In genomic region chr5:158590936-158591863, GRCh38 we compare ENCODE assay signal across 9 cellular contexts.
DNase-seq lines count a peak whose midpoint lies in the region; ATAC-seq and TF ChIP-seq lines count a peak whose summit lies in the region.
"Had no signal": no experiment of that assay in that cellular context is flagged by ENCODE, and none has a peak within 500 bp of the region (broad histone marks: within the 10 kb centered on the region; RNA-seq: fewer than 3 reads in every experiment).

No MANE protein-coding gene starts in this region.

- H3K4me3 ChIP-seq in MG63: no peak overlapping the region
- no peak overlapping the region for H3K4me3 ChIP-seq in astrocyte of the spinal cord (ENCODE audit: low read depth, low read length)

- DNase-seq in AG20443 (ENCODE audit: low spot score) (peak; percentile 25), MG63 (peak; percentile 50), astrocyte of the spinal cord (ENCODE audit: low read depth, low spot score) (peak; percentile 34), kidney glomerular epithelial cell (lab: John Stamatoyannopoulos, UW) (peak; percentile 34), posterior cingulate gyrus (no peak), DMS53 (lab: John Stamatoyannopoulos, UW) (no peak)
- DNase-seq: NCI-H1694 had no signal

- no peak for ATAC-seq in GM18909 (IDR thresholded peaks at IDR 0.05; ENCODE audit: poor library complexity, unreplicated experiment)
- no peak for ATAC-seq in GM18511 (IDR thresholded peaks at IDR 0.05; ENCODE audit: unreplicated experiment)

- no peak for TF ChIP-seq CTCF in astrocyte of the spinal cord (IDR thresholded peaks at IDR 0.05; ENCODE audit: low read depth, low read length)

- no peaks in the 10 kb centered on the region for H3K9me3 ChIP-seq in MG63

- H3K36me3 ChIP-seq in MG63: no peaks in the 10 kb centered on the region

- H3K27me3 ChIP-seq in MG63: no peaks in the 10 kb centered on the region

- intact Hi-C loops in posterior cingulate gyrus (cut with DNase I): no loop called here

- in situ Hi-C loops in astrocyte of the spinal cord (cut with HindIII; ENCODE audit: low sequenced_read_pairs): no loop called here

Comparison
In these comparisons a context has a peak if more than half of its experiments do, and no peak if none do; other contexts are left out.
1. DNase-seq: peak in AG20443 (single experiment), MG63 (single experiment), astrocyte of the spinal cord (single experiment) and kidney glomerular epithelial cell (single experiment); none in posterior cingulate gyrus (0 of 10) and DMS53 (single experiment).